Comparison of ENCODE assay signal across 1 cellular context in genomic region chr6:51968265-51968664, GRCh38.
A peak's percentile ranks its signal among the peaks of the same experiment; 100 is the strongest.
TF ChIP-seq lines count a peak whose summit lies in the region.

No MANE protein-coding gene starts in this region.

TF ChIP-seq in H1, 55 proteins besides CTCF, POLR2A, EP300 and RAD21:
- TF ChIP-seq, protein P1, sequence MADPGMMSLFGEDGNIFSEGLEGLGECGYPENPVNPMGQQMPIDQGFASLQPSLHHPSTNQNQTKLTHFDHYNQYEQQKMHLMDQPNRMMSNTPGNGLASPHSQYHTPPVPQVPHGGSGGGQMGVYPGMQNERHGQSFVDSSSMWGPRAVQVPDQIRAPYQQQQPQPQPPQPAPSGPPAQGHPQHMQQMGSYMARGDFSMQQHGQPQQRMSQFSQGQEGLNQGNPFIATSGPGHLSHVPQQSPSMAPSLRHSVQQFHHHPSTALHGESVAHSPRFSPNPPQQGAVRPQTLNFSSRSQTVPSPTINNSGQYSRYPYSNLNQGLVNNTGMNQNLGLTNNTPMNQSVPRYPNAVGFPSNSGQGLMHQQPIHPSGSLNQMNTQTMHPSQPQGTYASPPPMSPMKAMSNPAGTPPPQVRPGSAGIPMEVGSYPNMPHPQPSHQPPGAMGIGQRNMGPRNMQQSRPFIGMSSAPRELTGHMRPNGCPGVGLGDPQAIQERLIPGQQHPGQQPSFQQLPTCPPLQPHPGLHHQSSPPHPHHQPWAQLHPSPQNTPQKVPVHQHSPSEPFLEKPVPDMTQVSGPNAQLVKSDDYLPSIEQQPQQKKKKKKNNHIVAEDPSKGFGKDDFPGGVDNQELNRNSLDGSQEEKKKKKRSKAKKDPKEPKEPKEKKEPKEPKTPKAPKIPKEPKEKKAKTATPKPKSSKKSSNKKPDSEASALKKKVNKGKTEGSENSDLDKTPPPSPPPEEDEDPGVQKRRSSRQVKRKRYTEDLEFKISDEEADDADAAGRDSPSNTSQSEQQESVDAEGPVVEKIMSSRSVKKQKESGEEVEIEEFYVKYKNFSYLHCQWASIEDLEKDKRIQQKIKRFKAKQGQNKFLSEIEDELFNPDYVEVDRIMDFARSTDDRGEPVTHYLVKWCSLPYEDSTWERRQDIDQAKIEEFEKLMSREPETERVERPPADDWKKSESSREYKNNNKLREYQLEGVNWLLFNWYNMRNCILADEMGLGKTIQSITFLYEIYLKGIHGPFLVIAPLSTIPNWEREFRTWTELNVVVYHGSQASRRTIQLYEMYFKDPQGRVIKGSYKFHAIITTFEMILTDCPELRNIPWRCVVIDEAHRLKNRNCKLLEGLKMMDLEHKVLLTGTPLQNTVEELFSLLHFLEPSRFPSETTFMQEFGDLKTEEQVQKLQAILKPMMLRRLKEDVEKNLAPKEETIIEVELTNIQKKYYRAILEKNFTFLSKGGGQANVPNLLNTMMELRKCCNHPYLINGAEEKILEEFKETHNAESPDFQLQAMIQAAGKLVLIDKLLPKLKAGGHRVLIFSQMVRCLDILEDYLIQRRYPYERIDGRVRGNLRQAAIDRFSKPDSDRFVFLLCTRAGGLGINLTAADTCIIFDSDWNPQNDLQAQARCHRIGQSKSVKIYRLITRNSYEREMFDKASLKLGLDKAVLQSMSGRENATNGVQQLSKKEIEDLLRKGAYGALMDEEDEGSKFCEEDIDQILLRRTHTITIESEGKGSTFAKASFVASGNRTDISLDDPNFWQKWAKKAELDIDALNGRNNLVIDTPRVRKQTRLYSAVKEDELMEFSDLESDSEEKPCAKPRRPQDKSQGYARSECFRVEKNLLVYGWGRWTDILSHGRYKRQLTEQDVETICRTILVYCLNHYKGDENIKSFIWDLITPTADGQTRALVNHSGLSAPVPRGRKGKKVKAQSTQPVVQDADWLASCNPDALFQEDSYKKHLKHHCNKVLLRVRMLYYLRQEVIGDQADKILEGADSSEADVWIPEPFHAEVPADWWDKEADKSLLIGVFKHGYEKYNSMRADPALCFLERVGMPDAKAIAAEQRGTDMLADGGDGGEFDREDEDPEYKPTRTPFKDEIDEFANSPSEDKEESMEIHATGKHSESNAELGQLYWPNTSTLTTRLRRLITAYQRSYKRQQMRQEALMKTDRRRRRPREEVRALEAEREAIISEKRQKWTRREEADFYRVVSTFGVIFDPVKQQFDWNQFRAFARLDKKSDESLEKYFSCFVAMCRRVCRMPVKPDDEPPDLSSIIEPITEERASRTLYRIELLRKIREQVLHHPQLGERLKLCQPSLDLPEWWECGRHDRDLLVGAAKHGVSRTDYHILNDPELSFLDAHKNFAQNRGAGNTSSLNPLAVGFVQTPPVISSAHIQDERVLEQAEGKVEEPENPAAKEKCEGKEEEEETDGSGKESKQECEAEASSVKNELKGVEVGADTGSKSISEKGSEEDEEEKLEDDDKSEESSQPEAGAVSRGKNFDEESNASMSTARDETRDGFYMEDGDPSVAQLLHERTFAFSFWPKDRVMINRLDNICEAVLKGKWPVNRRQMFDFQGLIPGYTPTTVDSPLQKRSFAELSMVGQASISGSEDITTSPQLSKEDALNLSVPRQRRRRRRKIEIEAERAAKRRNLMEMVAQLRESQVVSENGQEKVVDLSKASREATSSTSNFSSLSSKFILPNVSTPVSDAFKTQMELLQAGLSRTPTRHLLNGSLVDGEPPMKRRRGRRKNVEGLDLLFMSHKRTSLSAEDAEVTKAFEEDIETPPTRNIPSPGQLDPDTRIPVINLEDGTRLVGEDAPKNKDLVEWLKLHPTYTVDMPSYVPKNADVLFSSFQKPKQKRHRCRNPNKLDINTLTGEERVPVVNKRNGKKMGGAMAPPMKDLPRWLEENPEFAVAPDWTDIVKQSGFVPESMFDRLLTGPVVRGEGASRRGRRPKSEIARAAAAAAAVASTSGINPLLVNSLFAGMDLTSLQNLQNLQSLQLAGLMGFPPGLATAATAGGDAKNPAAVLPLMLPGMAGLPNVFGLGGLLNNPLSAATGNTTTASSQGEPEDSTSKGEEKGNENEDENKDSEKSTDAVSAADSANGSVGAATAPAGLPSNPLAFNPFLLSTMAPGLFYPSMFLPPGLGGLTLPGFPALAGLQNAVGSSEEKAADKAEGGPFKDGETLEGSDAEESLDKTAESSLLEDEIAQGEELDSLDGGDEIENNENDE (IDR thresholded peaks at IDR 0.05; ENCODE audit: insufficient replicate concordance, low read length): no peak
- peak; percentile 69; the same call in 1 of the 2 replicates for TF ChIP-seq MAFK (IDR thresholded peaks at IDR 0.05; ENCODE audit: low read depth, low read length)
